In the genomic region with DNA sequence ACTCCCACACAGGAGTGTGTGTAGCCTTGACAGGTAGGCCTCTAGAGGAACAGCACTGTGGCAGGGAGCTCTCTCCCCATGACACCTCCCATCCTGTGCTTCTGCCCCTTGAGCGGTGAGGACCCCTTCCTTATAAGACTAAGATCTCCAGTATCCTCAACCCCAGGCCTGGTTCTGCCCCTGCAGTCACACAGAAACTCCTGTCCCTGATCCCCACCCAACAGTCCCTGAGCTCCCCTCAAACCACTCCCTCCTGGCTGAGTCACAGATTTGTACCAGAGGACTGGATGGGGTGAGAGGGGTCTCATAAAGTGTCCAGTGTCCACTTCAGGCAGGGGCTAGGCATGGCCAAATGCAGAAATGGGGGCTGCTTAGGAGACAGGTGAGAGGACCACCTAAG, we compare ENCODE assay signal across 17 cellular contexts.
"Had no signal": no experiment of that assay in that cellular context is flagged by ENCODE, and none has a peak within 500 bp of the region (broad histone marks: within the 10 kb centered on the region; RNA-seq: fewer than 3 reads in every experiment).

No MANE protein-coding gene starts in this region.

- FAIRE-seq: endometrium, TTC549 had no signal

- H3K27ac ChIP-seq: tibial artery had no signal

- DNase-seq: activated CD4-positive, alpha-beta T cell treated with anti-CD3 and anti-CD28 coated beads for 1 hour; activated CD4-positive, alpha-beta T cell treated with anti-CD3 and anti-CD28 coated beads, Interleukin-2, amount 50 U/mL, for 1 hour; activated CD8-positive, alpha-beta T cell treated with anti-CD3 and anti-CD28 coated beads, Interleukin-2, amount 10 ng/mL, durations not matched to agents 7 days and 5 days; activated gamma-delta T cell; activated naive CD4-positive, alpha-beta T cell treated with anti-CD3 and anti-CD28 coated beads, Interleukin-2, amount 50 U/mL, for 16 hours; activated naive CD8-positive, alpha-beta T cell treated with anti-CD3 and anti-CD28 coated beads, Interleukin-2, amount 50 U/mL, for 24 hours; effector CD4-positive, alpha-beta T cell; erythroblast; foreskin fibroblast; naive B cell; nucleus accumbens; stimulated activated CD4-positive, alpha-beta T cell treated with anti-CD3 and anti-CD28 coated beads, Interleukin-4, amount 100 ng/mL, for 24 hours; T-helper 1 cell; tibial artery had no signal

- H3K9me3 ChIP-seq: tibial artery had no signal

- H3K4me3 ChIP-seq: hepatocyte, tibial artery had no signal

- H3K27me3 ChIP-seq: hepatocyte, tibial artery had no signal

- ATAC-seq: activated CD8-positive, alpha-beta T cell treated with anti-CD3 and anti-CD28 coated beads, Interleukin-2, amount 10 ng/mL, durations not matched to agents 7 days and 5 days; activated naive CD8-positive, alpha-beta T cell treated with anti-CD3 and anti-CD28 coated beads, Interleukin-2, amount 50 U/mL, for 24 hours had no signal

- H3K36me3 ChIP-seq: tibial artery had no signal
